In the genomic region with DNA sequence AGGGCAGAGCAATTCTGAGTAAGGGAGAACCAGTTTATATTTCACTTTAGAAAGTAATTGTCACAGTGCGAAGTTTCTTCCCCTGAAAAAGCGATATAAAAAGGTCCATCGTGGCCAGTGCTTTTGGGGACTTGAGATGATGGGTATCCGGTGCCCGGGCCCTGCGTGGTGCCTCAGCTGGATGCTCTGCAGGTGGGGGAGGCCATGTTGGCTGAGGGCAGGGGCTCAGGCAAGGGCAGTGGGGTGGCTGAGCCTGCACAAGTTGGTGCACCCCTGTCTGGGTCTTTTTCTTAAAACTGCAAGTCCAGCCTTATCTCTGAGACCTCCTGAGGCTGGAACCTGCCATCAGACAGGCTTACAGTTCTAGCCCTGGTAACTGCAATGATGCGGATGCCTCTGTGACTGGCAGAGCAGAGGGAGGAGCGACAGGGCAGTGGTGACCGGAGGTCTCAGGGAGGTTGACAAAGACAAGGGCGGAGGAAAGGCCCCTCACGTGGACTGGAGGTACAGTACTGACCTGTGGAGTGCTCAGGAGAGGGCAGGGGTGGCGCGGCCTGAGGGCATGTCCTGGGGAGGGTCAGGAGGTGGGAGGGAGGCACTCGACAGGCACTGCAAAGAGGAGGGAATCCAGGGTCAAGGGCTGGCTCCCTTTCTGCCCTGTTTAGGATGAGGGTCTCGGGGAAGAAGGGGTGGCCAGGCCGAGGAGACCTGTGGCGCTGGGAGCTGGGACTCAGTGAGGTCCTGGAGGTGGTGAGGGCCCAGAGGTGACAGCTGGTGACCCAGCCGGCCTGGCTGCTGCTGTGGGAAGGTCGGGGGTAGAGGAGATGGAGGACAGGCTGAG, we compare ENCODE assay signal across 12 cellular contexts. TPM values are rescaled to one million over a fixed set of nuclear protein-coding genes. Genes with fewer than 3 reads are reported as not detected.
DNase-seq lines count a peak whose midpoint lies in the region; FAIRE-seq and TF ChIP-seq lines count a peak whose summit lies in the region.
"Had no signal": no experiment of that assay in that cellular context is flagged by ENCODE, and none has a peak within 500 bp of the region (broad histone marks: within the 10 kb centered on the region; RNA-seq: fewer than 3 reads in every experiment).

No MANE protein-coding gene starts in this region.

- no peak for TF ChIP-seq POLR2A in endothelial cell of umbilical vein (IDR thresholded peaks at IDR 0.05; ENCODE audit: low read depth, low read length)
- no peak for TF ChIP-seq POLR2A in testis (IDR thresholded peaks at IDR 0.05)

- H3K27ac ChIP-seq in HUES48 (ENCODE audit: low read depth, low read length) (no peak overlapping the region), endothelial cell of umbilical vein (ENCODE audit: insufficient read depth, low read depth, low read length) (no peak overlapping the region), osteoblast (ENCODE audit: low read depth, low read length) (no peak overlapping the region), testis (no peak overlapping the region)

- H3K9me1 ChIP-seq in endothelial cell of umbilical vein (replicated peaks; ENCODE audit: control insufficient read depth, extremely low read depth, insufficient read depth, low read length), result no peaks in the 10 kb centered on the region

- dilution Hi-C loops in endothelial cell of umbilical vein (cut with MboI; ENCODE audit: extremely low pct_ligation_motif_present, low sequenced_read_pairs), result no loop called here

- peaks cover 28% of the 10 kb centered on the region for H3K27me3 ChIP-seq in HUES48 (ENCODE audit: control insufficient read depth, insufficient read depth, low read length)
- H3K27me3 ChIP-seq in endothelial cell of umbilical vein (ENCODE audit: control insufficient read depth in 2 of 2, insufficient read depth in 2 of 2, low read length in 2 of 2), result no peaks in the 10 kb centered on the region
- H3K27me3 ChIP-seq in osteoblast (ENCODE audit: insufficient read depth, low read length), result no peaks in the 10 kb centered on the region
- H3K27me3 ChIP-seq in testis, result no peaks in the 10 kb centered on the region

- H3K9ac ChIP-seq in HUES48 (ENCODE audit: low read depth, low read length) (no peak overlapping the region), endothelial cell of umbilical vein (replicated peaks; ENCODE audit: extremely low read depth, insufficient read depth, low read length) (no peak overlapping the region)

- H3K36me3 ChIP-seq in HUES48 (ENCODE audit: control insufficient read depth, insufficient read depth, low read length) (no peaks in the 10 kb centered on the region), endothelial cell of umbilical vein (ENCODE audit: control insufficient read depth in 2 of 2, extremely low read depth in 1 of 2, insufficient read depth in 2 of 2, low read length in 2 of 2) (no peaks in the 10 kb centered on the region), osteoblast (ENCODE audit: insufficient read depth, low read length) (no peaks in the 10 kb centered on the region), testis (ENCODE audit: low read depth, missing control alignments) (no peaks in the 10 kb centered on the region)

- CTCF ChIA-PET in endothelial cell of umbilical vein (lab: Charles Lee), result interaction anchor here (0.8 kb wide), 1 partner anchor 13 kb away, joined by 3 read pairs; no protein-coding TSS in a partner anchor

- H2AFZ ChIP-seq in endothelial cell of umbilical vein (ENCODE audit: low read depth, low read length) (no peak overlapping the region), osteoblast (ENCODE audit: low read length) (peak overlapping the region; percentile 25)

- TF ChIP-seq CTCF in AG10803 (conservative IDR thresholded peaks at IDR 0.05; ENCODE audit: low read length), result no peak
- no peak for TF ChIP-seq CTCF in endothelial cell of umbilical vein (IDR thresholded peaks at IDR 0.05; ENCODE audit: extremely low read depth in 1 of 2, insufficient read depth in 1 of 2, low read depth in 1 of 2, low read length in 2 of 2)
- TF ChIP-seq CTCF in osteoblast (IDR thresholded peaks at IDR 0.05; ENCODE audit: extremely low read depth, low read depth, low read length), result no peak
- no peak for TF ChIP-seq CTCF in testis (IDR thresholded peaks at IDR 0.05)

- DNase-seq in AG10803 (ENCODE audit: low read depth), result no peak
- no peak for DNase-seq in endothelial cell of umbilical vein (ENCODE audit: low read depth, low spot score)
- DNase-seq in osteoblast (ENCODE audit: insufficient read length, low spot score, missing footprints), result peak; percentile 54
- DNase-seq in HuH-7 (ENCODE audit: low spot score), result no peak
- DNase-seq in CD1c-positive myeloid dendritic cell (ENCODE audit: extremely low spot score), result no peak
- no peak for DNase-seq in HCEC 1CT
- DNase-seq in testis, result no peak
- DNase-seq: activated CD4-positive, alpha-beta T cell treated with anti-CD3 and anti-CD28 coated beads for 36 hours; amniotic stem cell; NCI-H1694 treated with DMSO at 0.1 percent for 48 hours had no signal

- H3K79me2 ChIP-seq in endothelial cell of umbilical vein (ENCODE audit: control insufficient read depth, insufficient read depth, low read length) (peaks cover 58% of the 10 kb centered on the region), osteoblast (ENCODE audit: insufficient read depth, low read length) (peaks cover 45% of the 10 kb centered on the region)

- H3K4me3 ChIP-seq in AG10803 (ENCODE audit: low read length) (peak overlapping the region; percentile 78), HUES48 (ENCODE audit: low read depth, low read length) (0 out of 2 replicates have a peak overlapping the region, but pooled peaks have one; percentile 73), endothelial cell of umbilical vein (replicated peaks in 1 of 3; ENCODE audit: insufficient read depth in 1 of 3, low read depth in 1 of 3, low read length in 3 of 3) (peak overlapping the region in 2 of 3 experiments; percentile 70 to 75), osteoblast (ENCODE audit: insufficient read depth, low read length) (no peak overlapping the region), testis (no peak overlapping the region)

- H3K9me3 ChIP-seq in HUES48 (ENCODE audit: control insufficient read depth, insufficient read depth, low read length), result no peaks in the 10 kb centered on the region
- H3K9me3 ChIP-seq in endothelial cell of umbilical vein (replicated peaks; ENCODE audit: control insufficient read depth, insufficient read depth, low read length), result no peaks in the 10 kb centered on the region
- H3K9me3 ChIP-seq in osteoblast (ENCODE audit: low read depth, low read length), result no peaks in the 10 kb centered on the region
- no peaks in the 10 kb centered on the region for H3K9me3 ChIP-seq in testis

- peaks cover 13% of the 10 kb centered on the region; the same call in 1 of the 2 replicates for H3K4me1 ChIP-seq in HUES48 (ENCODE audit: control insufficient read depth, insufficient read depth, low read length)
- peaks cover 18% of the 10 kb centered on the region for H3K4me1 ChIP-seq in endothelial cell of umbilical vein (ENCODE audit: control insufficient read depth, extremely low read depth, insufficient read depth, low read length)
- H3K4me1 ChIP-seq in osteoblast (ENCODE audit: insufficient read depth, low read length), result peaks cover 17% of the 10 kb centered on the region
- peaks cover 20% of the 10 kb centered on the region for H3K4me1 ChIP-seq in testis

- no peak for FAIRE-seq in endothelial cell of umbilical vein (lab: Jason Lieb, UNC)
- FAIRE-seq: GM18507 had no signal

- peak overlapping the region; percentile 55 for H3K4me2 ChIP-seq in endothelial cell of umbilical vein (ENCODE audit: insufficient read depth, low read length)
- peak overlapping the region; percentile 85 for H3K4me2 ChIP-seq in osteoblast (ENCODE audit: insufficient read depth, low read length)

- POLR2A ChIA-PET in endothelial cell of umbilical vein (lab: Charles Lee), result interaction anchor here (1.2 kb wide), 1 partner anchor 7 kb away, joined by 4 read pairs; no protein-coding TSS in a partner anchor

- no TSS peak for BruUV-seq in endothelial cell of umbilical vein (replicated peaks; lab: Mats Ljungman, UMichigan)

- intact Hi-C loops in endothelial cell of umbilical vein (cut with micrococcal nuclease) (loop anchor here (1.0 to 5.0 kb wide), 2 partner anchors 11 to 222 kb away; partner anchors contain the start of genes HTT and HTT-AS), testis (cut with DNase I; ENCODE audit: low total_unique reads) (no loop called here)

- H4K20me1 ChIP-seq in endothelial cell of umbilical vein (replicated peaks; ENCODE audit: control insufficient read depth, extremely low read depth, insufficient read depth, low read length), result no peaks in the 10 kb centered on the region
- peaks cover 8% of the 10 kb centered on the region for H4K20me1 ChIP-seq in osteoblast (ENCODE audit: insufficient read depth, low read length)

- 88 to 89% methylated on average over 17 to 19 of the region's 19 CpGs for WGBS in testis, 2 donors

TF ChIP-seq in endothelial cell of umbilical vein, 7 proteins besides CTCF, POLR2A, EP300 and RAD21 (continues in another document):
- TF ChIP-seq MAX (IDR thresholded peaks at IDR 0.05; ENCODE audit: insufficient read depth, insufficient read length), result no peak

RNA-seq across cellular contexts. Expression of gene RGS12, which starts 1.8 kb away (rescaled TPM):
- total RNA-seq in endothelial cell of umbilical vein (75.4 and 78.0 TPM in 2 replicates), osteoblast (19.2 and 61.2 TPM in 2 replicates), testis (10 to 100 TPM; 39.0 to 68.2 TPM)
- polyA plus RNA-seq in endothelial cell of umbilical vein (38.1 and 65.2 TPM in 2 replicates), testis (ENCODE audit: insufficient read depth, low read depth, low replicate concordance) (25.0 TPM)
- 25.3 and 31.2 TPM in 2 replicates for polyA plus RNA-seq in endothelial cell of umbilical vein (2011; cell fraction: cytosol; rRNA removed)
- 102 and 126 TPM in 2 replicates for polyA plus RNA-seq in endothelial cell of umbilical vein (2011; cell fraction: nucleus; rRNA removed)
- polyA plus RNA-seq in endothelial cell of umbilical vein (2012), result 38.5 and 42.4 TPM in 2 replicates
- 49.0 and 68.5 TPM in 2 replicates for polyA minus RNA-seq in endothelial cell of umbilical vein
- polyA minus RNA-seq in endothelial cell of umbilical vein (2011; cell fraction: cytosol; rRNA and poly(A)+ RNA removed), result 2.3 TPM
- 62.7 and 105 TPM in 2 replicates for polyA minus RNA-seq in endothelial cell of umbilical vein (2011; cell fraction: nucleus; rRNA and poly(A)+ RNA removed)

RNA-seq across cellular contexts. Expression of gene MSANTD1, which starts 45.7 kb away (rescaled TPM):
- 0.88 and 1.2 TPM in 2 replicates for total RNA-seq in endothelial cell of umbilical vein
- 0.14 and 0.18 TPM in 2 replicates for polyA plus RNA-seq in endothelial cell of umbilical vein
- polyA plus RNA-seq in endothelial cell of umbilical vein (2011; cell fraction: cytosol; rRNA removed), result 0.05 and 0.06 TPM in 2 replicates
- polyA plus RNA-seq in endothelial cell of umbilical vein (2011; cell fraction: nucleus; rRNA removed), result 1.4 TPM in 2 replicates
- 0.15 and 0.18 TPM in 2 replicates for polyA plus RNA-seq in endothelial cell of umbilical vein (2012)
- polyA minus RNA-seq in endothelial cell of umbilical vein, result 0.78 and 1.1 TPM in 2 replicates
- polyA minus RNA-seq in endothelial cell of umbilical vein (2011; cell fraction: cytosol; rRNA and poly(A)+ RNA removed), result not detected
- 1.9 and 3.9 TPM in 2 replicates for polyA minus RNA-seq in endothelial cell of umbilical vein (2011; cell fraction: nucleus; rRNA and poly(A)+ RNA removed)
- total RNA-seq in osteoblast, result 0.59 and 0.72 TPM in 2 replicates
- total RNA-seq in testis, result 10 to 100 TPM; 10.1 to 10.3 TPM
- 3.6 TPM for polyA plus RNA-seq in testis (ENCODE audit: insufficient read depth, low read depth, low replicate concordance)

Comparison
In these comparisons a context has a peak if more than half of its experiments do, and no peak if none do; other contexts are left out.
1. H3K4me3 ChIP-seq: peak in AG10803 (single experiment), HUES48 (single experiment) and endothelial cell of umbilical vein (2 of 3); none in osteoblast (single experiment) and testis (0 of 2).